ENCODE assay signal across 22 cellular contexts in the genomic region with DNA sequence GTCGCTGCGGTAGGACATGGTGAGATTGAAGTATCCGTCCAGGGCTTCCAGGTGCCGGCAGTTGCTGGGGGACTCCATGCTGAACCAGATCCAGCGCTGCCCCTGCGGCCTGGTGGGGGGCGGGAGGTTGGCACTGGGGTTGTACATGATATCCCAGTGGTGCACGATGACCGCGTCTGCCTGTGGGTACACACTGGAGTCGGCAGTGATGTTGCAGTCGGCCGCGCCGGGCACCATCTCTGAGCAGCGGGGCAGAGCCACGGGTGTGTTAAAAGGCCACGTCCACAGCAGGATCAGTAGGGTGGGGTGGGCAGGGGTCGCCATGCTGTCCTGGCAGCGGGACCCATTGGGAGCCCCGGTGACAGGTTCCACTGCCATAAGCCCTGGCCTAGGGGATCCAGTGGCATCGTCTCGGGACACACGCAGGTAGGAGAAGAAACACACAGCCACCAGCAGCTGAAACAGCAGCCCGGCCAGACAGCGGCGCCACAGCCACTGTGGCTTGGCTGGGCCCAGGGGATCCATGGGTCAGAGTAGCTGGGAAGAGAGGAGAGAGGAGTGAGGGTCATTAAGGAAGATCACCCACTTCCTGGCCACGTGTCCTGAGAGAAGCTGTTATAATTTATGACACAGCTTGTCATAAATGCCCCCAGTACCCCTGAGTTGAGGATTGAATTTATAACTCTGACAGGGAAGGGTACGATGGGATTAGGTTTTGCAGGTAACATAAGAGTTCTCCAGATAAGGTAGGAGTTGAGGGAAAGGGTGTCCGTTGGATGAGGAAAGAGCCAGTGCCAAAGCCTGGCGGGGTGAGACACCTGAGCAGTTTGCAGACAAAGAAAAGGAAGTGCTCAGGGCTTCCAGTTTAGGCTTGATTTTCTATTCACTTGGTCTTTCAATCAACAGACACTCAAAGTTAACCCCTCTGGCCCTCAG. TPM values are rescaled to one million over a fixed set of nuclear protein-coding genes. Genes with fewer than 3 reads are reported as not detected.
DNase-seq lines count a peak whose midpoint lies in the region; ATAC-seq, FAIRE-seq and TF ChIP-seq lines count a peak whose summit lies in the region.
"Had no signal": no experiment of that assay in that cellular context is flagged by ENCODE, and none has a peak within 500 bp of the region (broad histone marks: within the 10 kb centered on the region; RNA-seq: fewer than 3 reads in every experiment).

No MANE protein-coding gene starts in this region.

- no peaks in the 10 kb centered on the region for H3K23me2 ChIP-seq in H9 (ENCODE audit: insufficient read length, low read depth, low read length, poor library complexity, severe bottlenecking)

- H3K36me3 ChIP-seq in HEK293 (ENCODE audit: control insufficient read depth in 2 of 2, insufficient read depth in 1 of 2, low read length in 2 of 2) (no peaks in the 10 kb centered on the region), K562 (ENCODE audit: control insufficient read depth, insufficient read depth, low read length) (no peaks in the 10 kb centered on the region), neuronal stem cell (replicated peaks in 1 of 2; ENCODE audit: control insufficient read depth in 2 of 2, insufficient read depth in 2 of 2, low read length in 2 of 2) (no peaks in the 10 kb centered on the region), GM23248 (ENCODE audit: low read depth) (no peaks in the 10 kb centered on the region)
- H3K36me3 ChIP-seq: BE2C, HAP-1 had no signal

- no peak for DNase-seq in activated naive CD4-positive, alpha-beta T cell treated with anti-CD3 and anti-CD28 coated beads, Interleukin-2, amount 50 U/mL, for 72 hours (ENCODE audit: low spot score in 2 of 2)
- no peak for DNase-seq in activated naive CD4-positive, alpha-beta T cell (lab: John Stamatoyannopoulos, UW)
- peak in 1 of 4 experiments; percentile 5 for DNase-seq in K562 (ENCODE audit: extremely low read depth in 1 of 4, low spot score in 3 of 4)
- no peak for DNase-seq in neuronal stem cell (ENCODE audit: low spot score)
- no peak for DNase-seq in H9
- DNase-seq in GM23248: no peak
- DNase-seq in stimulated activated CD4-positive, alpha-beta T cell treated with anti-CD3 and anti-CD28 coated beads, Interleukin-4, amount 100 ng/mL, for 24 hours: no peak
- DNase-seq: BE2C, DMS79, Karpas-422, NCI-H1694, NCI-H226, NCI-H510A treated with DMSO at 0.1 percent for 48 hours, NCI-H82, PC-3, RPMI8226, SHP77 had no signal

- H2BK5ac ChIP-seq in neuronal stem cell (ENCODE audit: low read length): no peak overlapping the region
- H2BK5ac ChIP-seq in H9 (ENCODE audit: insufficient read length, low read length): no peak overlapping the region

- no peak for TF ChIP-seq EP300 in K562 (IDR thresholded peaks at IDR 0.05; ENCODE audit: low read length)

- H3K9me3 Mint-ChIP-seq in activated naive CD4-positive, alpha-beta T cell treated with anti-CD3 and anti-CD28 coated beads, Interleukin-2, amount 50 U/mL, for 72 hours: no peaks in the 10 kb centered on the region
- no peaks in the 10 kb centered on the region for H3K9me3 Mint-ChIP-seq in H9

- H3K27me3 Mint-ChIP-seq in H9 (ENCODE audit: low read depth): peaks cover 23% of the 10 kb centered on the region

- H2AFZ ChIP-seq in K562 (ENCODE audit: low read depth, low read length) (no peak overlapping the region), neuronal stem cell (ENCODE audit: low read length) (peak overlapping the region; percentile 59), H9 (ENCODE audit: low read length) (no peak overlapping the region), GM23248 (no peak overlapping the region)

- no peak overlapping the region for H2AK5ac ChIP-seq in neuronal stem cell (ENCODE audit: low read depth, low read length)
- no peak overlapping the region for H2AK5ac ChIP-seq in H9 (ENCODE audit: insufficient read length, low read length)

- no peaks in the 10 kb centered on the region for H3K36me3 Mint-ChIP-seq in activated naive CD4-positive, alpha-beta T cell treated with anti-CD3 and anti-CD28 coated beads, Interleukin-2, amount 50 U/mL, for 72 hours
- no peaks in the 10 kb centered on the region for H3K36me3 Mint-ChIP-seq in H9 (ENCODE audit: insufficient read depth in 1 of 3, low read depth in 3 of 3)

- H3K14ac ChIP-seq in neuronal stem cell (ENCODE audit: low read length) (no peak overlapping the region), H9 (ENCODE audit: insufficient read depth, low read length) (no peak overlapping the region; the same call in 1 of the 2 replicates)

- H3K9me2 ChIP-seq in GM23248 (ENCODE audit: insufficient read depth): no peaks in the 10 kb centered on the region

- peak overlapping the region; percentile 22 to 37 for H3K27ac Mint-ChIP-seq in activated naive CD4-positive, alpha-beta T cell treated with anti-CD3 and anti-CD28 coated beads, Interleukin-2, amount 50 U/mL, for 72 hours
- H3K27ac Mint-ChIP-seq in H9: no peak overlapping the region
- H3K27ac Mint-ChIP-seq: IgD-negative memory B cell had no signal

- H3K4me1 ChIP-seq in HEK293 (ENCODE audit: control insufficient read depth, insufficient read depth, low read length) (no peaks in the 10 kb centered on the region), K562 (replicated peaks in 1 of 2; ENCODE audit: control insufficient read depth in 2 of 2, insufficient read depth in 2 of 2, low read length in 2 of 2) (peaks cover 0 to 23% of the 10 kb centered on the region in 2 experiments; a peak in 2 of 5 replicates), neuronal stem cell (ENCODE audit: control insufficient read depth in 2 of 2, insufficient read depth in 1 of 2, low read depth in 1 of 2, low read length in 2 of 2) (peaks cover 0 to 3% of the 10 kb centered on the region in 2 donors), H9 (ENCODE audit: insufficient read depth, low read length) (no peaks in the 10 kb centered on the region), GM23248 (ENCODE audit: insufficient read depth) (no peaks in the 10 kb centered on the region)
- H3K4me1 ChIP-seq: BE2C, HAP-1 had no signal

- no peak for ATAC-seq in activated naive CD4-positive, alpha-beta T cell treated with anti-CD3 and anti-CD28 coated beads, Interleukin-2, amount 50 U/mL, for 72 hours
- peak; percentile 64; the same call in 2 of the 3 replicates for ATAC-seq in K562
- ATAC-seq: A549, PC-3 had no signal

- no peak overlapping the region for H3K18ac ChIP-seq in neuronal stem cell (ENCODE audit: low read length)
- H3K18ac ChIP-seq in H9 (ENCODE audit: insufficient read length, low read depth, low read length): no peak overlapping the region

- peaks cover 2 to 16% of the 10 kb centered on the region in 2 experiments; a peak in 2 of 5 replicates for H3K27me3 ChIP-seq in K562 (ENCODE audit: control insufficient read depth in 2 of 2, insufficient read depth in 2 of 2, low read length in 2 of 2)
- peaks cover 0 to 3% (median 0%) of the 10 kb centered on the region in 3 experiments for H3K27me3 ChIP-seq in neuronal stem cell (ENCODE audit: control insufficient read depth in 3 of 3, insufficient read depth in 3 of 3, low read depth in 1 of 3, low read length in 3 of 3)
- no peaks in the 10 kb centered on the region for H3K27me3 ChIP-seq in H9 (ENCODE audit: insufficient read depth, low read length)
- H3K27me3 ChIP-seq in GM23248 (replicated peaks; ENCODE audit: insufficient read depth): 0 out of 2 replicates have a peak, but pooled peaks cover 4% of the 10 kb centered on the region
- H3K27me3 ChIP-seq: BE2C had no signal

- H3K9me3 ChIP-seq in HEK293 (ENCODE audit: control insufficient read depth, insufficient read depth, low read depth, low read length) (no peaks in the 10 kb centered on the region), K562 (replicated peaks; ENCODE audit: control insufficient read depth, insufficient read depth, low read depth, low read length) (no peaks in the 10 kb centered on the region), neuronal stem cell (replicated peaks in 1 of 2; ENCODE audit: control insufficient read depth in 2 of 2, insufficient read depth in 1 of 2, low read depth in 1 of 2, low read length in 2 of 2) (no peaks in the 10 kb centered on the region), H9 (ENCODE audit: control insufficient read depth, low read depth, low read length) (no peaks in the 10 kb centered on the region), GM23248 (ENCODE audit: low read depth) (no peaks in the 10 kb centered on the region)
- H3K9me3 ChIP-seq: A549, BE2C, HAP-1 had no signal

- CTCF ChIA-PET in HEK293 (lab: Yijun Ruan, JAX) (no interaction called here), K562 (lab: Yijun Ruan, JAX; ENCODE audit: low intra/inter-chr PET ratio) (no interaction called here)

- intact Hi-C loops in K562 (cut with micrococcal nuclease): no loop called here

- no peak for FAIRE-seq in K562 (lab: Jason Lieb, UNC)
- FAIRE-seq: A549 had no signal

- H2BK15ac ChIP-seq in neuronal stem cell (ENCODE audit: low read length) (no peak overlapping the region), H9 (ENCODE audit: low read depth, low read length) (no peak overlapping the region)

- H3K23ac ChIP-seq in neuronal stem cell (ENCODE audit: low read depth, low read length, poor library complexity): peak overlapping the region; percentile 73
- no peak overlapping the region for H3K23ac ChIP-seq in H9 (ENCODE audit: insufficient read length, low read depth, low read length)

- H3K79me1 ChIP-seq in neuronal stem cell (ENCODE audit: low read depth, low read length): peaks cover 2% of the 10 kb centered on the region
- H3K79me1 ChIP-seq in H9 (ENCODE audit: insufficient read depth, low read depth, low read length, poor library complexity, severe bottlenecking): no peaks in the 10 kb centered on the region

- no peak overlapping the region for H3K4me2 ChIP-seq in K562 (ENCODE audit: insufficient read depth, low read length)
- no peak overlapping the region for H3K4me2 ChIP-seq in neuronal stem cell (ENCODE audit: insufficient read depth, low read length, poor library complexity, severe bottlenecking)
- no peak overlapping the region for H3K4me2 ChIP-seq in H9 (ENCODE audit: insufficient read depth, insufficient read length, low read length)
- no peak overlapping the region for H3K4me2 ChIP-seq in GM23248 (ENCODE audit: unreplicated experiment)
- H3K4me2 ChIP-seq: A549 had no signal

- no peak for TF ChIP-seq CTCF in HEK293 (tag by site-specific recombination; IDR thresholded peaks at IDR 0.05)
- no peak for TF ChIP-seq CTCF in K562 (IDR thresholded peaks at IDR 0.05 in 2 of 3, conservative IDR thresholded peaks at IDR 0.05 in 1 of 3; ENCODE audit: insufficient read depth in 2 of 3, low read depth in 1 of 3, low read length in 3 of 3)
- TF ChIP-seq CTCF in H9 (conservative IDR thresholded peaks at IDR 0.05): no peak

- no peak overlapping the region for H3T11ph ChIP-seq in H9 (ENCODE audit: low read length)

- H4K91ac ChIP-seq in neuronal stem cell (ENCODE audit: low read depth, low read length, poor library complexity): no peak overlapping the region
- no peak overlapping the region for H4K91ac ChIP-seq in H9 (ENCODE audit: insufficient read length, low read depth, low read length)

- H3K4ac ChIP-seq in neuronal stem cell (ENCODE audit: low read length): no peak overlapping the region
- no peak overlapping the region for H3K4ac ChIP-seq in H9 (ENCODE audit: low read depth, low read length)

- H4K5ac ChIP-seq in H9 (ENCODE audit: insufficient read length, low read depth, low read length): no peak overlapping the region

- H3K9me1 ChIP-seq in K562 (ENCODE audit: control insufficient read depth, insufficient read depth, low read length): no peaks in the 10 kb centered on the region

- TF ChIP-seq POLR2A in K562 (conservative IDR thresholded peaks at IDR 0.05): no peak

- H3K9ac ChIP-seq in K562 (ENCODE audit: insufficient read depth in 1 of 2, low read depth in 2 of 2, low read length in 2 of 2) (no peak overlapping the region; a peak in 2 of 4 replicates), neuronal stem cell (ENCODE audit: low read depth, low read length, poor library complexity) (no peak overlapping the region), H9 (ENCODE audit: extremely low read depth, insufficient read length, low read length) (no peak overlapping the region), GM23248 (no peak overlapping the region)

- BruUV-seq in K562 (replicated peaks; lab: Mats Ljungman, UMichigan): no TSS peak

- no peak overlapping the region for H3K4me3 ChIP-seq in HEK293 (ENCODE audit: low read depth, low read length)
- no peak overlapping the region for H3K4me3 ChIP-seq in K562
- no peak overlapping the region for H3K4me3 ChIP-seq in neuronal stem cell (ENCODE audit: low read length in 2 of 2)
- H3K4me3 ChIP-seq in GM23248: no peak overlapping the region
- H3K4me3 ChIP-seq: A549, HAP-1 had no signal

- H3F3A ChIP-seq in GM23248 (ENCODE audit: insufficient read depth): no peaks in the 10 kb centered on the region

- in situ Hi-C loops in K562 (cut with MboI) (no loop called here), GM23248 (cut with MboI) (no loop called here)

- H3K4me3 Mint-ChIP-seq in H9: peak overlapping the region in 1 of 2 experiments; percentile 58; a peak in 1 of 5 replicates
- H3K4me3 Mint-ChIP-seq: IgD-negative memory B cell had no signal

- H2BK12ac ChIP-seq in neuronal stem cell (ENCODE audit: low read length) (no peak overlapping the region), H9 (ENCODE audit: insufficient read length, low read depth, low read length) (no peak overlapping the region)

- H3K79me2 ChIP-seq in K562 (ENCODE audit: control insufficient read depth, insufficient read depth, low read length) (no peaks in the 10 kb centered on the region), H9 (ENCODE audit: insufficient read depth, low read length) (no peaks in the 10 kb centered on the region), GM23248 (ENCODE audit: insufficient read depth) (no peaks in the 10 kb centered on the region)

- H3K4me1 Mint-ChIP-seq in H9: no peaks in the 10 kb centered on the region; a peak in 1 of 4 replicates
- H3K4me1 Mint-ChIP-seq: IgD-negative memory B cell had no signal

- peak in 1 of 2 experiments; percentile 22; a peak in 1 of 4 replicates for TF ChIP-seq RAD21 in K562 (CRISPR knock-in tag; conservative IDR thresholded peaks at IDR 0.05 in 1 of 2, IDR thresholded peaks at IDR 0.05 in 1 of 2)

- no peak overlapping the region for H2BK20ac ChIP-seq in H9 (ENCODE audit: low read depth, low read length, poor library complexity, severe bottlenecking)

- no peak overlapping the region for H2BK120ac ChIP-seq in neuronal stem cell (ENCODE audit: low read depth, low read length)
- no peak overlapping the region for H2BK120ac ChIP-seq in H9 (ENCODE audit: low read depth, low read length, poor library complexity, severe bottlenecking)

- H4K8ac ChIP-seq in neuronal stem cell (ENCODE audit: low read depth, low read length): no peak overlapping the region
- no peak overlapping the region for H4K8ac ChIP-seq in H9 (replicated peaks; ENCODE audit: insufficient read length, low read depth, low read length)

- 0 out of 2 replicates have a peak, but pooled peaks cover 3% of the 10 kb centered on the region for H4K20me1 ChIP-seq in K562 (replicated peaks; ENCODE audit: control insufficient read depth, insufficient read depth, low read length)
- no peaks in the 10 kb centered on the region for H4K20me1 ChIP-seq in H9 (ENCODE audit: control insufficient read depth, insufficient read depth, insufficient read length)
- no peaks in the 10 kb centered on the region for H4K20me1 ChIP-seq in GM23248 (ENCODE audit: insufficient read depth)

- WGBS in K562 (ENCODE audit: insufficient coverage, low coverage, missing lambda C conversion rate): 42% methylated on average over 30 of the region's 31 CpGs
- WGBS in neuronal stem cell (ENCODE audit: extremely low coverage in 2 of 2, insufficient read length in 2 of 2, insufficient replicate concordance in 1 of 2), 2 donors: no CpG with 5 or more reads among the region's 31 CpGs
- no CpG with 5 or more reads among the region's 31 CpGs for WGBS in H9 (ENCODE audit: extremely low coverage, insufficient read length, low lambda C conversion rate)
- 72 to 81% methylated on average over 18 to 31 of the region's 31 CpGs for WGBS in GM23248 (ENCODE audit: low coverage in 1 of 2, low lambda C conversion rate in 2 of 2, missing lambda C conversion rate in 2 of 2), 2 experiments

- H3K56ac ChIP-seq in H9 (ENCODE audit: insufficient read length, low read depth, low read length): no peak overlapping the region

- POLR2A ChIA-PET in HEK293 (lab: Yijun Ruan, JAX) (no interaction called here), K562 (lab: Yijun Ruan, JAX) (no interaction called here)

- no peak overlapping the region for H3K27ac ChIP-seq in HEK293 (ENCODE audit: extremely low read depth, low read depth, low read length)
- no peak overlapping the region for H3K27ac ChIP-seq in K562 (ENCODE audit: extremely low read depth, low read depth, low read length)
- H3K27ac ChIP-seq in neuronal stem cell (replicated peaks; ENCODE audit: low read length): no peak overlapping the region
- no peak overlapping the region for H3K27ac ChIP-seq in H9 (ENCODE audit: insufficient read length, low read depth, low read length)
- H3K27ac ChIP-seq in GM23248: no peak overlapping the region

RNA-seq across cellular contexts. Expression of a gene that starts 2.9 kb away (rescaled TPM):
- total RNA-seq in activated naive CD4-positive, alpha-beta T cell treated with anti-CD3 and anti-CD28 coated beads, Interleukin-2, amount 50 U/mL, for 72 hours: under 1 TPM; 0.23 to 0.36 TPM
- total RNA-seq in K562 (2011; cell fraction: chromatin; rRNA removed; ENCODE audit: low replicate concordance): not detected in 2 replicates
- total RNA-seq in K562 (2011; cell fraction: nucleolus; rRNA removed): 0.17 TPM in 1 of 2 replicates, not detected in the other
- total RNA-seq in K562 (2011; cell fraction: nucleoplasm; rRNA removed): not detected in 2 replicates
- total RNA-seq in K562 (2014; rRNA removed): not detected in 2 replicates
- total RNA-seq in K562 (2014; rRNA removed; fragmentation: Illumina TruSeq; extraction: Trizol): not detected in 2 replicates
- total RNA-seq in K562 (2015; rRNA removed; fragmentation: Illumina TruSeq; extraction: Trizol): not detected in 2 replicates
- not detected in 2 replicates for total RNA-seq in K562 (2021)
- not detected in 2 replicates for polyA plus RNA-seq in K562 (2011; rRNA removed)
- polyA plus RNA-seq in K562 (2011; cell fraction: cytosol; rRNA removed): not detected in 2 replicates
- not detected in 2 replicates for polyA plus RNA-seq in K562 (2011; cell fraction: nucleus; rRNA removed)
- polyA plus RNA-seq in K562 (2012): not detected in 2 replicates
- polyA plus RNA-seq in K562 (2014; fragmentation: Illumina TruSeq; extraction: Trizol): not detected in 2 replicates
- not detected for polyA plus RNA-seq in K562 (2014; fragmentation: Nextera tagmentation; extraction: Ambion mirVana)
- polyA plus RNA-seq in K562 (2014; rRNA removed): not detected in 2 replicates
- not detected in 2 replicates for polyA minus RNA-seq in K562 (2011; rRNA and poly(A)+ RNA removed)
- not detected in 2 replicates for polyA minus RNA-seq in K562 (2011; cell fraction: cytosol; rRNA and poly(A)+ RNA removed)
- not detected in 2 replicates for polyA minus RNA-seq in K562 (2011; cell fraction: nucleus; rRNA and poly(A)+ RNA removed)
- 0.38 TPM for polyA plus RNA-seq in neuronal stem cell (2013, experiment 1 of 2)
- polyA plus RNA-seq in neuronal stem cell (2013, experiment 2 of 2): 0.39 TPM
- not detected in 2 replicates for total RNA-seq in H9 (2021)
- total RNA-seq in GM23248 (2014; rRNA removed; shearing (Covaris generic)): not detected in 2 replicates
- not detected in 2 replicates for polyA plus RNA-seq in GM23248 (2016; fragmentation: Nextera tagmentation; extraction: Ambion mirVana)
- total RNA-seq: MCF 10A, PC-3 had no signal
- polyA plus RNA-seq: IgD-negative memory B cell had no signal

RNA-seq across cellular contexts. Expression of a gene that starts 16.2 kb away (rescaled TPM):
- under 1 TPM in 1 of 2 donors, not detected in 1; 0.32 TPM for total RNA-seq in activated naive CD4-positive, alpha-beta T cell treated with anti-CD3 and anti-CD28 coated beads, Interleukin-2, amount 50 U/mL, for 72 hours
- 0.32 TPM in 1 of 2 replicates, not detected in the other for total RNA-seq in K562 (2011; cell fraction: chromatin; rRNA removed; ENCODE audit: low replicate concordance)
- not detected in 2 replicates for total RNA-seq in K562 (2011; cell fraction: nucleolus; rRNA removed)
- total RNA-seq in K562 (2011; cell fraction: nucleoplasm; rRNA removed): not detected in 2 replicates
- total RNA-seq in K562 (2014; rRNA removed) (0.29 TPM in 1 of 2 replicates, not detected in the other), K562 (2014; rRNA removed; fragmentation: Illumina TruSeq; extraction: Trizol) (not detected in 2 replicates), K562 (2015; rRNA removed; fragmentation: Illumina TruSeq; extraction: Trizol) (not detected in 2 replicates), K562 (2021) (0.09 TPM in 1 of 2 replicates, not detected in the other), H9 (2021) (not detected in 2 replicates)
- polyA plus RNA-seq in K562 (2011; rRNA removed) (not detected in 2 replicates), K562 (2014; fragmentation: Illumina TruSeq; extraction: Trizol) (not detected in 2 replicates), K562 (2014; fragmentation: Nextera tagmentation; extraction: Ambion mirVana) (not detected), K562 (2014; rRNA removed) (not detected in 2 replicates), GM23248 (2016; fragmentation: Nextera tagmentation; extraction: Ambion mirVana) (not detected in 2 replicates)
- not detected in 2 replicates for polyA plus RNA-seq in K562 (2011; cell fraction: cytosol; rRNA removed)
- polyA plus RNA-seq in K562 (2011; cell fraction: nucleus; rRNA removed): not detected in 2 replicates
- 0.32 TPM in 1 of 2 replicates, not detected in the other for polyA plus RNA-seq in K562 (2012)
- not detected in 2 replicates for polyA minus RNA-seq in K562 (2011; rRNA and poly(A)+ RNA removed)
- polyA minus RNA-seq in K562 (2011; cell fraction: cytosol; rRNA and poly(A)+ RNA removed): not detected in 2 replicates
- polyA minus RNA-seq in K562 (2011; cell fraction: nucleus; rRNA and poly(A)+ RNA removed): not detected in 2 replicates
- polyA plus RNA-seq in neuronal stem cell (2013, experiment 1 of 2): 1.4 TPM
- polyA plus RNA-seq in neuronal stem cell (2013, experiment 2 of 2): 1.3 TPM
- total RNA-seq in GM23248 (2014; rRNA removed; shearing (Covaris generic)): not detected in 2 replicates
- polyA plus RNA-seq: IgD-negative memory B cell had no signal

RNA-seq across cellular contexts. Expression of a gene that starts 28.0 kb away (rescaled TPM):
- total RNA-seq in activated naive CD4-positive, alpha-beta T cell treated with anti-CD3 and anti-CD28 coated beads, Interleukin-2, amount 50 U/mL, for 72 hours: under 1 TPM in 1 of 2 donors, not detected in 1; 0.27 TPM
- 0.19 TPM in 1 of 2 replicates, not detected in the other for total RNA-seq in K562 (2011; cell fraction: chromatin; rRNA removed; ENCODE audit: low replicate concordance)
- not detected in 2 replicates for total RNA-seq in K562 (2011; cell fraction: nucleolus; rRNA removed)
- total RNA-seq in K562 (2011; cell fraction: nucleoplasm; rRNA removed): not detected in 2 replicates
- total RNA-seq in K562 (2014; rRNA removed) (not detected in 2 replicates), K562 (2014; rRNA removed; fragmentation: Illumina TruSeq; extraction: Trizol) (not detected in 2 replicates), K562 (2015; rRNA removed; fragmentation: Illumina TruSeq; extraction: Trizol) (not detected in 2 replicates), K562 (2021) (not detected in 2 replicates), H9 (2021) (0.13 TPM in 1 of 2 replicates, not detected in the other)
- polyA plus RNA-seq in K562 (2011; rRNA removed) (not detected in 2 replicates), K562 (2014; fragmentation: Illumina TruSeq; extraction: Trizol) (not detected in 2 replicates), K562 (2014; fragmentation: Nextera tagmentation; extraction: Ambion mirVana) (under 1 TPM in 1 of 2 experiments, not detected in 1; 0.04 TPM), K562 (2014; rRNA removed) (not detected in 2 replicates), GM23248 (2016; fragmentation: Nextera tagmentation; extraction: Ambion mirVana) (not detected in 2 replicates)
- polyA plus RNA-seq in K562 (2011; cell fraction: cytosol; rRNA removed): not detected in 2 replicates
- polyA plus RNA-seq in K562 (2011; cell fraction: nucleus; rRNA removed): not detected in 2 replicates
- not detected in 2 replicates for polyA plus RNA-seq in K562 (2012)
- polyA minus RNA-seq in K562 (2011; rRNA and poly(A)+ RNA removed): not detected in 2 replicates
- not detected in 2 replicates for polyA minus RNA-seq in K562 (2011; cell fraction: cytosol; rRNA and poly(A)+ RNA removed)
- polyA minus RNA-seq in K562 (2011; cell fraction: nucleus; rRNA and poly(A)+ RNA removed): not detected in 2 replicates
- polyA plus RNA-seq in neuronal stem cell (2013, experiment 1 of 2): 0.11 TPM
- polyA plus RNA-seq in neuronal stem cell (2013, experiment 2 of 2): 0.06 TPM
- not detected in 2 replicates for total RNA-seq in GM23248 (2014; rRNA removed; shearing (Covaris generic))
- total RNA-seq: MCF 10A had no signal
- polyA plus RNA-seq: A549 had no signal

RNA-seq across cellular contexts. Expression of a gene that starts 36.1 kb away (rescaled TPM):
- 100 to 1,000 TPM; 206 to 224 TPM for total RNA-seq in activated naive CD4-positive, alpha-beta T cell treated with anti-CD3 and anti-CD28 coated beads, Interleukin-2, amount 50 U/mL, for 72 hours
- 29.3 and 88.6 TPM in 2 replicates for total RNA-seq in K562 (2011; cell fraction: chromatin; rRNA removed; ENCODE audit: low replicate concordance)
- total RNA-seq in K562 (2011; cell fraction: nucleolus; rRNA removed): 66.7 and 67.1 TPM in 2 replicates
- total RNA-seq in K562 (2011; cell fraction: nucleoplasm; rRNA removed): 50.4 and 52.5 TPM in 2 replicates
- total RNA-seq in K562 (2014; rRNA removed): 367 and 490 TPM in 2 replicates
- total RNA-seq in K562 (2014; rRNA removed; fragmentation: Illumina TruSeq; extraction: Trizol): 42.7 and 63.3 TPM in 2 replicates
- total RNA-seq in K562 (2015; rRNA removed; fragmentation: Illumina TruSeq; extraction: Trizol): 268 and 274 TPM in 2 replicates
- total RNA-seq in K562 (2021): 335 and 348 TPM in 2 replicates
- 84.9 and 133 TPM in 2 replicates for polyA plus RNA-seq in K562 (2011; rRNA removed)
- 461 and 1,752 TPM in 2 replicates for polyA plus RNA-seq in K562 (2011; cell fraction: cytosol; rRNA removed)
- 140 and 189 TPM in 2 replicates for polyA plus RNA-seq in K562 (2011; cell fraction: nucleus; rRNA removed)
- polyA plus RNA-seq in K562 (2012): 302 and 461 TPM in 2 replicates
- polyA plus RNA-seq in K562 (2014; fragmentation: Illumina TruSeq; extraction: Trizol): 307 and 475 TPM in 2 replicates
- 100 to 1,000 TPM; 212 to 249 TPM for polyA plus RNA-seq in K562 (2014; fragmentation: Nextera tagmentation; extraction: Ambion mirVana)
- polyA plus RNA-seq in K562 (2014; rRNA removed): 321 and 486 TPM in 2 replicates
- 9.3 and 16.9 TPM in 2 replicates for polyA minus RNA-seq in K562 (2011; rRNA and poly(A)+ RNA removed)
- 41.1 and 45.0 TPM in 2 replicates for polyA minus RNA-seq in K562 (2011; cell fraction: cytosol; rRNA and poly(A)+ RNA removed)
- 13.3 and 13.9 TPM in 2 replicates for polyA minus RNA-seq in K562 (2011; cell fraction: nucleus; rRNA and poly(A)+ RNA removed)
- polyA plus RNA-seq in neuronal stem cell (2013, experiment 1 of 2): 244 TPM
- 235 TPM for polyA plus RNA-seq in neuronal stem cell (2013, experiment 2 of 2)
- 282 TPM in 2 replicates for total RNA-seq in H9 (2021)
- 215 and 231 TPM in 2 replicates for total RNA-seq in GM23248 (2014; rRNA removed; shearing (Covaris generic))
- polyA plus RNA-seq in GM23248 (2016; fragmentation: Nextera tagmentation; extraction: Ambion mirVana): 585 and 588 TPM in 2 replicates

RNA-seq across cellular contexts. Expression of a gene that starts 37.2 kb away (rescaled TPM):
- 1 to 10 TPM; 3.8 to 3.9 TPM for total RNA-seq in activated naive CD4-positive, alpha-beta T cell treated with anti-CD3 and anti-CD28 coated beads, Interleukin-2, amount 50 U/mL, for 72 hours
- 3.3 and 9.9 TPM in 2 replicates for total RNA-seq in K562 (2011; cell fraction: chromatin; rRNA removed; ENCODE audit: low replicate concordance)
- 7.8 and 8.7 TPM in 2 replicates for total RNA-seq in K562 (2011; cell fraction: nucleolus; rRNA removed)
- total RNA-seq in K562 (2011; cell fraction: nucleoplasm; rRNA removed): 5.2 and 5.6 TPM in 2 replicates
- 1.9 and 3.1 TPM in 2 replicates for total RNA-seq in K562 (2014; rRNA removed)
- total RNA-seq in K562 (2014; rRNA removed; fragmentation: Illumina TruSeq; extraction: Trizol): 0.89 and 1.1 TPM in 2 replicates
- 0.76 and 1.1 TPM in 2 replicates for total RNA-seq in K562 (2015; rRNA removed; fragmentation: Illumina TruSeq; extraction: Trizol)
- 2.1 and 2.3 TPM in 2 replicates for total RNA-seq in K562 (2021)
- polyA plus RNA-seq in K562 (2011; rRNA removed): 1.0 and 1.9 TPM in 2 replicates
- polyA plus RNA-seq in K562 (2011; cell fraction: cytosol; rRNA removed): 2.2 and 2.7 TPM in 2 replicates
- polyA plus RNA-seq in K562 (2011; cell fraction: nucleus; rRNA removed): 4.0 and 5.0 TPM in 2 replicates
- polyA plus RNA-seq in K562 (2012): 1.1 and 2.2 TPM in 2 replicates
- polyA plus RNA-seq in K562 (2014; fragmentation: Illumina TruSeq; extraction: Trizol): 0.86 and 1.3 TPM in 2 replicates
- polyA plus RNA-seq in K562 (2014; fragmentation: Nextera tagmentation; extraction: Ambion mirVana): under 1 TPM; 0.03 to 0.06 TPM
- 1.9 and 3.4 TPM in 2 replicates for polyA plus RNA-seq in K562 (2014; rRNA removed)
- 0.77 and 0.84 TPM in 2 replicates for polyA minus RNA-seq in K562 (2011; rRNA and poly(A)+ RNA removed)
- polyA minus RNA-seq in K562 (2011; cell fraction: cytosol; rRNA and poly(A)+ RNA removed): 0.57 and 0.73 TPM in 2 replicates
- 1.3 and 1.8 TPM in 2 replicates for polyA minus RNA-seq in K562 (2011; cell fraction: nucleus; rRNA and poly(A)+ RNA removed)
- 2.7 TPM for polyA plus RNA-seq in neuronal stem cell (2013, experiment 1 of 2)
- 2.4 TPM for polyA plus RNA-seq in neuronal stem cell (2013, experiment 2 of 2)
- total RNA-seq in H9 (2021): 1.9 and 2.2 TPM in 2 replicates
- 3.8 and 4.4 TPM in 2 replicates for total RNA-seq in GM23248 (2014; rRNA removed; shearing (Covaris generic))
- 1.8 and 2.1 TPM in 2 replicates for polyA plus RNA-seq in GM23248 (2016; fragmentation: Nextera tagmentation; extraction: Ambion mirVana)

Comparison
In these comparisons a context has a peak if more than half of its experiments do, and no peak if none do; other contexts are left out.
1. H3K27ac Mint-ChIP-seq: peak in activated naive CD4-positive, alpha-beta T cell treated with anti-CD3 and anti-CD28 coated beads, Interleukin-2, amount 50 U/mL, for 72 hours (2 of 2); none in H9 (0 of 3).